In the genomic region with DNA sequence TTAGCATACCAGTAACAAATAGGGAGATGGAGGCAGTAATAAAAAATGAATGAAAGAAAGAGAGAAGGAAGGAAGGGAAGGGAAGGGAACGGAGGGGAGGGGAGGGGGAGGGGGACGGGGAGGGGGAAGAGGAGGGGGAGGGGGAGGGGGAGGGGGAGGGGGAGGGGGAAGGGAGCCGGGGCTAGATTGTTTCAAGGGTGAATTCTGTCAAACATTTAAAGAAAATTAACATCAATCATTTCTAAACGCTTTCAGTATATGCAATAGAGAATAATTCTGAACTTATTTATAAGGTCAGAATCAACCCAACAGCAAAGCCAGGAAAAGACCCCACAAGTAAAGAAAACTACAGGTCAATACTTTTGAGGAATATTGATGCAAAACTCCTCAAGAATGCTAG, we compare ENCODE assay signal across 27 cellular contexts.
"Had no signal": no experiment of that assay in that cellular context is flagged by ENCODE, and none has a peak within 500 bp of the region (broad histone marks: within the 10 kb centered on the region; RNA-seq: fewer than 3 reads in every experiment).

No MANE protein-coding gene starts in this region.

- H3K9me3 ChIP-seq: testis, thoracic aorta, thyroid gland, upper lobe of right lung, uterus, vagina had no signal

- ATAC-seq: stimulated activated effector memory CD8-positive, alpha-beta T cell treated with anti-CD3 and anti-CD28 coated beads, Interleukin-12 subunit alpha, Interleukin-12 subunit beta, amount 100 ng/mL, for 72 hours; stimulated activated memory B cell treated with anti-CD40 and anti-IgM and Interleukin-4, amounts not matched to agents 10 μg/mL and 1 μg/mL and 100 μg/mL, for 72 hours; stimulated activated naive B cell treated with anti-CD40 and anti-IgM and Interleukin-4, amounts not matched to agents 10 μg/mL and 1 μg/mL and 100 μg/mL, for 72 hours; stimulated activated naive CD8-positive, alpha-beta T cell treated with anti-CD3 and anti-CD28 coated beads, Interleukin-15, amount 100 ng/mL, for 72 hours; stimulated activated naive CD8-positive, alpha-beta T cell treated with anti-CD3 and anti-CD28 coated beads, Interleukin-15, Interleukin-2, amounts not matched to agents 100 U/mL and 50 U/mL, for 24 hours; upper lobe of right lung had no signal

- FAIRE-seq: urothelium cell line had no signal

- H3K36me3 ChIP-seq: stomach, suprapubic skin, thoracic aorta, thyroid gland, tibial artery, tibial nerve, transverse colon, upper lobe of left lung, upper lobe of right lung, uterus, vagina had no signal

- H3K27me3 ChIP-seq: stomach, suprapubic skin, testis, thyroid gland, tibial artery, tibial nerve, transverse colon, upper lobe of left lung, upper lobe of right lung, uterus, vagina had no signal

- DNase-seq: stimulated activated CD4-positive, alpha-beta T cell treated with anti-CD3 and anti-CD28 coated beads, Interleukin-2, amount 100 ng/mL, for 48 hours; stimulated activated CD4-positive, alpha-beta T cell treated with anti-CD3 and anti-CD28 coated beads, Interleukin-4, amount 100 ng/mL, for 1 hour; stimulated activated CD4-positive, alpha-beta T cell treated with anti-CD3 and anti-CD28 coated beads, Interleukin-4, amount 100 ng/mL, for 24 hours; stimulated activated CD4-positive, alpha-beta T cell treated with anti-CD3 and anti-CD28 coated beads, Interleukin-4, amount 100 ng/mL, for 4 hours; stimulated activated CD8-positive, alpha-beta memory T cell treated with anti-CD3 and anti-CD28 coated beads, Interleukin-4, amount 100 ng/mL, for 48 hours; stimulated activated naive B cell treated with anti-CD40 and anti-IgM and Interleukin-4, amounts not matched to agents 10 μg/mL and 1 μg/mL and 100 μg/mL, for 72 hours; stimulated activated naive CD4-positive, alpha-beta T cell; stimulated activated naive CD4-positive, alpha-beta T cell treated with Interleukin-2 at 50 U/mL for 16 hours; stimulated activated naive CD8-positive, alpha-beta T cell treated with anti-CD3 and anti-CD28 coated beads, Interleukin-15, amount 100 ng/mL, for 72 hours; stimulated activated naive CD8-positive, alpha-beta T cell treated with anti-CD3 and anti-CD28 coated beads, Interleukin-15, Interleukin-2, amounts not matched to agents 100 U/mL and 50 U/mL, for 24 hours; stomach; substantia nigra; testis; thyroid gland; tibial artery; transverse colon; trophoblast cell; upper lobe of left lung; upper lobe of right lung; uterus had no signal

- H3K4me3 ChIP-seq: stomach, suprapubic skin, testis, thoracic aorta, thyroid gland, tibial artery, tibial nerve, transverse colon, upper lobe of left lung, upper lobe of right lung, uterus, vagina had no signal

- H3K4me1 ChIP-seq: stomach, suprapubic skin, testis, thyroid gland, tibial artery, tibial nerve, transverse colon, upper lobe of left lung, upper lobe of right lung, uterus, vagina had no signal

- H3K27ac ChIP-seq: stomach, suprapubic skin, testis, thoracic aorta, thyroid gland, tibial artery, tibial nerve, transverse colon, upper lobe of left lung, upper lobe of right lung, uterus, vagina had no signal
